ENCODE assay signal across 25 cellular contexts in genomic region chr5:142883438-142883837, GRCh38.
"Had no signal": no experiment of that assay in that cellular context is flagged by ENCODE, and none has a peak within 500 bp of the region (broad histone marks: within the 10 kb centered on the region; RNA-seq: fewer than 3 reads in every experiment).

No MANE protein-coding gene starts in this region.

- H3K9me3 Mint-ChIP-seq: activated B cell treated with CpG ODN at 0.5 μM for 24 hours; activated naive CD8-positive, alpha-beta T cell treated with anti-CD3 and anti-CD28 coated beads for 36 hours; naive B cell; T-helper 1 cell treated with Interleukin-12 subunit alpha and Interleukin-12 subunit beta and Interleukin-4 antibody, amounts not matched to agents 30 μg/mL and 1 μg/mL, for 36 hours had no signal

- H3K36me3 ChIP-seq: cardiac muscle cell, sigmoid colon, thyroid gland had no signal

- H3K79me2 ChIP-seq: parathyroid adenoma had no signal

- H3K27ac Mint-ChIP-seq: activated B cell treated with CpG ODN at 0.5 μM for 24 hours; activated CD4-positive, alpha-beta T cell treated with anti-CD3 and anti-CD28 coated beads for 36 hours; activated naive CD8-positive, alpha-beta T cell treated with anti-CD3 and anti-CD28 coated beads for 36 hours; T-helper 1 cell treated with Interleukin-12 subunit alpha and Interleukin-12 subunit beta and Interleukin-4 antibody, amounts not matched to agents 30 μg/mL and 1 μg/mL, for 36 hours had no signal

- H3K27ac ChIP-seq: cardiac muscle cell, parathyroid adenoma, sigmoid colon, thyroid gland had no signal

- H3K36me3 Mint-ChIP-seq: activated naive CD8-positive, alpha-beta T cell treated with anti-CD3 and anti-CD28 coated beads for 36 hours; naive B cell had no signal

- H3K4me1 Mint-ChIP-seq: activated CD4-positive, alpha-beta T cell treated with anti-CD3 and anti-CD28 coated beads for 36 hours; activated naive CD8-positive, alpha-beta T cell treated with anti-CD3 and anti-CD28 coated beads for 36 hours had no signal

- DNase-seq: activated B cell treated with CpG ODN at 0.5 μM for 24 hours; activated CD4-positive, alpha-beta T cell treated with anti-CD3 and anti-CD28 coated beads for 36 hours; activated CD4-positive, alpha-beta T cell treated with anti-CD3 and anti-CD28 coated beads, Interleukin-2, amount 50 U/mL, for 4 hours; activated CD8-positive, alpha-beta memory T cell treated with anti-CD3 and anti-CD28 coated beads for 24 hours; activated CD8-positive, alpha-beta memory T cell treated with anti-CD3 and anti-CD28 coated beads, Interleukin-2, amount 50 U/mL, for 4 hours; activated naive CD4-positive, alpha-beta T cell treated with Interleukin-2 at 50 U/mL for 16 hours; activated naive CD8-positive, alpha-beta T cell treated with anti-CD3 and anti-CD28 coated beads for 36 hours; activated T-cell treated with anti-CD3 and anti-CD28 coated beads, Interleukin-2, amount 50 U/mL, for 48 hours; effector CD8-positive, alpha-beta T cell; foreskin melanocyte; glutamatergic neuron; hypothalamus; mucosa of descending colon; naive B cell; nucleus accumbens; sigmoid colon; stimulated activated CD4-positive, alpha-beta T cell treated with anti-CD3 and anti-CD28 coated beads, Interleukin-2, amount 100 ng/mL, for 48 hours; stimulated activated naive CD4-positive, alpha-beta T cell treated with Interleukin-2 at 50 U/mL for 16 hours; T1000; thyroid gland had no signal

- FAIRE-seq: urothelium cell line had no signal

- H3K9ac ChIP-seq: parathyroid adenoma had no signal

- H2AFZ ChIP-seq: parathyroid adenoma had no signal

- H3K4me3 Mint-ChIP-seq: activated B cell treated with CpG ODN at 0.5 μM for 24 hours; activated CD4-positive, alpha-beta T cell treated with anti-CD3 and anti-CD28 coated beads for 36 hours; activated naive CD8-positive, alpha-beta T cell treated with anti-CD3 and anti-CD28 coated beads for 36 hours; naive B cell; T-helper 1 cell treated with Interleukin-12 subunit alpha and Interleukin-12 subunit beta and Interleukin-4 antibody, amounts not matched to agents 30 μg/mL and 1 μg/mL, for 36 hours had no signal

- H3K4me3 ChIP-seq: cardiac muscle cell, mucosa of descending colon, sigmoid colon, thyroid gland had no signal

- H3K4me1 ChIP-seq: parathyroid adenoma had no signal

- H3K9me3 ChIP-seq: mucosa of descending colon, sigmoid colon, thyroid gland had no signal

- ATAC-seq: activated CD4-positive, alpha-beta T cell treated with anti-CD3 and anti-CD28 coated beads for 36 hours; esophagus mucosa; mucosa of descending colon had no signal

- H3K27me3 ChIP-seq: cardiac muscle cell, sigmoid colon, thyroid gland had no signal

- H3K27me3 Mint-ChIP-seq: activated B cell treated with CpG ODN at 0.5 μM for 24 hours; activated CD4-positive, alpha-beta T cell treated with anti-CD3 and anti-CD28 coated beads for 36 hours; activated naive CD8-positive, alpha-beta T cell treated with anti-CD3 and anti-CD28 coated beads for 36 hours; naive B cell had no signal
